Comparison of ENCODE assay signal across 8 cellular contexts in genomic region chr1:243253927-243254232, GRCh38. TPM values are rescaled to one million over a fixed set of nuclear protein-coding genes. Genes with fewer than 3 reads are reported as not detected.
DNase-seq lines count a peak whose midpoint lies in the region; ATAC-seq and TF ChIP-seq lines count a peak whose summit lies in the region.

No MANE protein-coding gene starts in this region.

- H3K9me3 ChIP-seq in iPS-18c (ENCODE audit: control insufficient read depth, insufficient read depth, low read length) (no peaks in the 10 kb centered on the region), suprapubic skin (no peaks in the 10 kb centered on the region)

- CTCF ChIA-PET in activated naive CD4-positive, alpha-beta T cell treated with anti-CD3 and anti-CD28 coated beads for 36 hours (lab: Charles Lee), result interaction anchor here (0.7 kb wide), 1 partner anchor 17 kb away, joined by 3 read pairs; no protein-coding TSS in a partner anchor
- CTCF ChIA-PET in activated CD8-positive, alpha-beta T cell treated with anti-CD3 and anti-CD28 coated beads for 36 hours (lab: Charles Lee), result interaction anchor here (1.1 to 1.7 kb wide), 3 partner anchors 10 to 21 kb away, joined by 3 to 8 read pairs (median 5); no protein-coding TSS in a partner anchor

- POLR2A ChIA-PET in activated CD8-positive, alpha-beta T cell treated with anti-CD3 and anti-CD28 coated beads for 36 hours (lab: Charles Lee), result interaction anchor here (0.9 to 2.9 kb wide), 5 partner anchors 15 to 33 kb away, joined by 3 to 13 read pairs (median 8); no protein-coding TSS in a partner anchor

- peak overlapping the region; percentile 79 for H3K27ac Mint-ChIP-seq in activated naive CD4-positive, alpha-beta T cell treated with anti-CD3 and anti-CD28 coated beads for 36 hours
- H3K27ac Mint-ChIP-seq in activated CD8-positive, alpha-beta T cell treated with anti-CD3 and anti-CD28 coated beads for 36 hours, result peak overlapping the region; percentile 71

- TF ChIP-seq POLR2A in suprapubic skin (IDR thresholded peaks at IDR 0.05), result no peak

- H3K4me1 ChIP-seq in suprapubic skin, result peaks cover 30% of the 10 kb centered on the region

- no peaks in the 10 kb centered on the region for H3K36me3 ChIP-seq in suprapubic skin

- no peaks in the 10 kb centered on the region for H3K27me3 Mint-ChIP-seq in activated naive CD4-positive, alpha-beta T cell treated with anti-CD3 and anti-CD28 coated beads for 36 hours (ENCODE audit: low read depth)
- H3K27me3 Mint-ChIP-seq in activated CD8-positive, alpha-beta T cell treated with anti-CD3 and anti-CD28 coated beads for 36 hours, result no peaks in the 10 kb centered on the region

- intact Hi-C loops in activated naive CD4-positive, alpha-beta T cell treated with anti-CD3 and anti-CD28 coated beads for 36 hours (cut with micrococcal nuclease), result loop anchor here (1.0 to 10.0 kb wide), 4 partner anchors 74 to 1721 kb away; partner anchors contain the start of gene COX20
- intact Hi-C loops in activated CD8-positive, alpha-beta T cell treated with anti-CD3 and anti-CD28 coated beads for 36 hours (cut with micrococcal nuclease), result no loop called here

- no peaks in the 10 kb centered on the region for H3K9me3 Mint-ChIP-seq in activated naive CD4-positive, alpha-beta T cell treated with anti-CD3 and anti-CD28 coated beads for 36 hours
- H3K9me3 Mint-ChIP-seq in activated CD8-positive, alpha-beta T cell treated with anti-CD3 and anti-CD28 coated beads for 36 hours, result no peaks in the 10 kb centered on the region

- WGBS in suprapubic skin, result 0% methylated on average over 4 of the region's 4 CpGs

- H3K4me1 Mint-ChIP-seq in activated naive CD4-positive, alpha-beta T cell treated with anti-CD3 and anti-CD28 coated beads for 36 hours (ENCODE audit: low read depth), result peaks cover 29% of the 10 kb centered on the region
- H3K4me1 Mint-ChIP-seq in activated CD8-positive, alpha-beta T cell treated with anti-CD3 and anti-CD28 coated beads for 36 hours (ENCODE audit: low read depth), result peaks cover 30% of the 10 kb centered on the region

- TF ChIP-seq CTCF in activated CD8-positive, alpha-beta T cell treated with anti-CD3 and anti-CD28 coated beads for 36 hours (IDR thresholded peaks at IDR 0.05), result no peak
- TF ChIP-seq CTCF in suprapubic skin (IDR thresholded peaks at IDR 0.05), result no peak

- peak; percentile 20 for DNase-seq in activated naive CD4-positive, alpha-beta T cell treated with anti-CD3 and anti-CD28 coated beads for 36 hours
- DNase-seq in activated naive CD4-positive, alpha-beta T cell (lab: John Stamatoyannopoulos, UW), result no peak
- no peak for DNase-seq in activated CD8-positive, alpha-beta T cell treated with anti-CD3 and anti-CD28 coated beads for 36 hours
- DNase-seq in suprapubic skin (ENCODE audit: low spot score in 2 of 2) (no peak), OCI-M2 (lab: John Stamatoyannopoulos, UW; ENCODE audit: unreplicated experiment) (no peak)

- H3K27ac ChIP-seq in suprapubic skin, result peak overlapping the region; percentile 96

- H3K4me3 ChIP-seq in iPS-18c (ENCODE audit: insufficient read depth, low read depth, low read length) (peak overlapping the region; percentile 66), suprapubic skin (peak overlapping the region; percentile 80)

- no peaks in the 10 kb centered on the region for H3K27me3 ChIP-seq in suprapubic skin

- peaks cover 2% of the 10 kb centered on the region for H3K36me3 Mint-ChIP-seq in activated naive CD4-positive, alpha-beta T cell treated with anti-CD3 and anti-CD28 coated beads for 36 hours (ENCODE audit: low read depth)
- H3K36me3 Mint-ChIP-seq in activated CD8-positive, alpha-beta T cell treated with anti-CD3 and anti-CD28 coated beads for 36 hours (ENCODE audit: low read depth), result peaks cover 7% of the 10 kb centered on the region

- no peak for TF ChIP-seq EP300 in suprapubic skin (IDR thresholded peaks at IDR 0.05)

- H3K4me3 Mint-ChIP-seq in activated naive CD4-positive, alpha-beta T cell treated with anti-CD3 and anti-CD28 coated beads for 36 hours, result peak overlapping the region; percentile 99
- peak overlapping the region; percentile 97 for H3K4me3 Mint-ChIP-seq in activated CD8-positive, alpha-beta T cell treated with anti-CD3 and anti-CD28 coated beads for 36 hours

- no peak for ATAC-seq in activated CD8-positive, alpha-beta T cell treated with anti-CD3 and anti-CD28 coated beads for 36 hours
- ATAC-seq in GM21528 (IDR thresholded peaks at IDR 0.05; ENCODE audit: low FRiP score, unreplicated experiment) (no peak), HG03457 (IDR thresholded peaks at IDR 0.05; ENCODE audit: unreplicated experiment) (no peak)

RNA-seq across cellular contexts. Expression of gene CEP170, which starts 1.2 kb away (rescaled TPM):
- 10 to 100 TPM; 52.9 to 53.0 TPM for total RNA-seq in activated naive CD4-positive, alpha-beta T cell treated with anti-CD3 and anti-CD28 coated beads for 36 hours
- 10 to 100 TPM; 37.5 to 45.7 TPM for total RNA-seq in activated CD8-positive, alpha-beta T cell treated with anti-CD3 and anti-CD28 coated beads for 36 hours
- total RNA-seq in suprapubic skin, result 10 to 100 TPM; 10.6 to 37.5 (median 16.6) TPM

RNA-seq across cellular contexts. Expression of gene SDCCAG8, which starts 2.0 kb away (rescaled TPM):
- 10 to 100 TPM; 24.5 to 29.9 TPM for total RNA-seq in activated naive CD4-positive, alpha-beta T cell treated with anti-CD3 and anti-CD28 coated beads for 36 hours
- 10 to 100 TPM; 22.4 to 22.6 TPM for total RNA-seq in activated CD8-positive, alpha-beta T cell treated with anti-CD3 and anti-CD28 coated beads for 36 hours
- total RNA-seq in suprapubic skin, result 10 to 100 TPM; 21.6 to 62.7 (median 39.8) TPM
